ENCODE assay signal across 32 cellular contexts in genomic region chr7:11567571-11567970, GRCh38.
"Had no signal": no experiment of that assay in that cellular context is flagged by ENCODE, and none has a peak within 500 bp of the region (broad histone marks: within the 10 kb centered on the region; RNA-seq: fewer than 3 reads in every experiment).

No MANE protein-coding gene starts in this region.

- H3K4me3 ChIP-seq: adrenal gland, ascending aorta, cardiac muscle cell had no signal

- H3K27ac ChIP-seq: adrenal gland, ascending aorta, cardiac muscle cell, VCaP had no signal

- FAIRE-seq: bronchial epithelial cell, TTC549 had no signal

- H3K4me1 ChIP-seq: adrenal gland, ascending aorta had no signal

- DNase-seq: activated B cell treated with CpG ODN at 0.5 μM for 24 hours; activated CD4-positive, alpha-beta memory T cell treated with anti-CD3 and anti-CD28 coated beads for 36 hours; activated CD4-positive, alpha-beta T cell treated with anti-CD3 and anti-CD28 coated beads for 4 hours; activated CD4-positive, alpha-beta T cell treated with anti-CD3 and anti-CD28 coated beads, Interleukin-2, amount 10 ng/mL, durations not matched to agents 24 days and 14 days; activated CD4-positive, alpha-beta T cell treated with anti-CD3 and anti-CD28 coated beads, Interleukin-2, amount 50 U/mL, for 1 hour; activated CD4-positive, alpha-beta T cell treated with anti-CD3 and anti-CD28 coated beads, Interleukin-2, amount 50 U/mL, for 4 hours; activated CD4-positive, CD25-positive, alpha-beta regulatory T cell treated with anti-CD3 and anti-CD28 coated beads, Interleukin-2, amount 50 U/mL, for 72 hours; activated CD8-positive, alpha-beta memory T cell treated with anti-CD3 and anti-CD28 coated beads, Interleukin-2, amount 50 U/mL, for 4 hours; activated CD8-positive, alpha-beta T cell treated with anti-CD3 and anti-CD28 coated beads for 36 hours; activated effector memory CD4-positive, alpha-beta T cell treated with anti-CD3 and anti-CD28 coated beads, Interleukin-2, amount 50 U/mL, for 16 hours; activated gamma-delta T cell treated with Interleukin-2 at 50 U/mL for 16 hours; activated naive CD4-positive, alpha-beta T cell; activated naive CD4-positive, alpha-beta T cell treated with anti-CD3 and anti-CD28 coated beads for 36 hours; activated naive CD4-positive, alpha-beta T cell treated with anti-CD3 and anti-CD28 coated beads, Interleukin-2, amount 50 U/mL, for 16 hours; activated naive CD8-positive, alpha-beta T cell treated with anti-CD3 and anti-CD28 coated beads for 36 hours; activated T-cell treated with anti-CD3 and anti-CD28 coated beads for 4 hours; activated T-cell treated with anti-CD3 and anti-CD28 coated beads, Interleukin-2, amount 50 U/mL, for 1 hour; activated T-cell treated with anti-CD3 and anti-CD28 coated beads, Interleukin-2, amount 50 U/mL, for 4 hours; activated T-cell treated with anti-CD3 and anti-CD28 coated beads, Interleukin-2, amount 50 U/mL, for 72 hours; adrenal gland; amygdala; anterior cingulate cortex; caudate nucleus; cerebellar nuclear complex; T-cell; T-helper 17 cell; T1000 had no signal

- H3K9me3 ChIP-seq: adrenal gland, ascending aorta had no signal

- H3K36me3 ChIP-seq: adrenal gland, ascending aorta, cardiac muscle cell had no signal

- H3K27me3 ChIP-seq: adrenal gland, ascending aorta, cardiac muscle cell had no signal
